1 cellular context compared by ENCODE assay signal in the genomic region with DNA sequence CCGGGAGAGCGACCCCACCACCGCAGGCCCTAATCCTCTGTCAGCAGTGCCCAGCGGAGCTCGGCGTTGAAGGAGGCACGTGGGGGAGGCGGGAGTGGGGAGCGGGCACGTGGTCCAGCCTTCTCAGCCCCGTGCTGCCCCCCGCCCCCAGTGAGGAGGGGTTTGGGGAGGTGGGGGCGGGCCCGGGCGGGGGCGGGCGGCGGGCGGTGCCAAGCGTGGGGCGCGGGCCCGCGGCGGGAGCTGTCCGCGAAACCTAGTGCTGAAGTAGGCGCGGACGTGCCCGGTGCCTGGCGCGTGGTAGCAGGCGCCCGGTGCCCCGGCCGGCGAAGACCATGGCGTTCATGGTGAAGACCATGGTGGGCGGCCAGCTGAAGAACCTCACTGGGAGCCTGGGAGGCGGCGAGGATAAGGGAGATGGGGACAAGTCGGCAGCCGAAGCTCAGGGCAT.
TF ChIP-seq lines count a peak whose summit lies in the region.

TSS of gene CPLX3 (plus strand) at position 256 of the 448 bp plus-strand sequence. CDS start at position 333, 77 bp downstream.

TF ChIP-seq in IMR-90, 13 proteins besides CTCF, POLR2A, EP300 and RAD21 (continued from another document):
- TF ChIP-seq ELK1 (IDR thresholded peaks at IDR 0.05; ENCODE audit: borderline replicate concordance, low read depth, low read length) = no peak
- TF ChIP-seq USF2 (IDR thresholded peaks at IDR 0.05; ENCODE audit: low read depth, low read length) = peak; percentile 54; the same call in 1 of the 2 replicates
